Comparison of ENCODE assay signal across 16 cellular contexts in the genomic region with DNA sequence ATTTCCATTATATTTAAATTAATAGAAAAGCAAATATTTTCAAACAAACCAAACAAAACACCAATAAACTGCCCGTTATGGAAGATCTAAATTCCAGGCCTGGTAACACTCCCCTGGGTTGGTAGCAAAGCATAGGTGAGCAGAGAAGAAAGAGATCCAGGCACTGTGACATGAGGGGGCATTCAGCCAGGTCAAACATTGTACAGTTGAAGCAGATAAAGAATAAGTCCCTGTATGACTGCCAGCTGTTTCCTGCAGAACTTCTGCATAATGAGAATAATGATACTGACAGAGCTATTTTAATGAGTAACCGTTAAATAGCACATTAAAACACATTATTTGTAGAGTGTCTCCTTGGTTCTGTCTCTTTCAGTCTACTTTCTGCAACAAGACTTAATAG. TPM values are rescaled to one million over a fixed set of nuclear protein-coding genes. Genes with fewer than 3 reads are reported as not detected.
A peak's percentile ranks its signal among the peaks of the same experiment; 100 is the strongest.
DNase-seq lines count a peak whose midpoint lies in the region; ATAC-seq and TF ChIP-seq lines count a peak whose summit lies in the region.
"Had no signal": no experiment of that assay in that cellular context is flagged by ENCODE, and none has a peak within 500 bp of the region (broad histone marks: within the 10 kb centered on the region; RNA-seq: fewer than 3 reads in every experiment).

No MANE protein-coding gene starts in this region.

- H3K27ac ChIP-seq in body of pancreas (peak overlapping the region in 1 of 4 donors; percentile 33), uterus (no peak overlapping the region)
- H3K27ac ChIP-seq: esophagus squamous epithelium had no signal

- no peak overlapping the region for H3K4me3 Mint-ChIP-seq in stimulated activated naive CD8-positive, alpha-beta T cell treated with anti-CD3 and anti-CD28 coated beads, Interleukin-15, Interleukin-2, amounts not matched to agents 100 ng/mL and 50 ng/mL, for 24 hours
- H3K4me3 Mint-ChIP-seq: activated CD8-positive, alpha-beta memory T cell treated with anti-CD3 and anti-CD28 coated beads, Interleukin-2, amount 10 ng/mL, durations not matched to agents 7 days and 5 days; dendritic cell treated with granulocyte-macrophage colony-stimulating factor and Interleukin-4, amounts not matched to agents 40 ng/mL and 50 ng/mL, for 4 days had no signal

- TF ChIP-seq CTCF in body of pancreas (IDR thresholded peaks at IDR 0.05) (no peak), uterus (IDR thresholded peaks at IDR 0.05) (no peak)

- H3K36me3 ChIP-seq in body of pancreas (replicated peaks in 1 of 2; ENCODE audit: insufficient read depth in 1 of 2, low read depth in 2 of 2) (no peaks in the 10 kb centered on the region), uterus (no peaks in the 10 kb centered on the region)

- peaks cover 87% of the 10 kb centered on the region for H3K36me3 Mint-ChIP-seq in stimulated activated naive CD8-positive, alpha-beta T cell treated with anti-CD3 and anti-CD28 coated beads, Interleukin-15, Interleukin-2, amounts not matched to agents 100 ng/mL and 50 ng/mL, for 24 hours (ENCODE audit: low read depth)

- intact Hi-C loops in body of pancreas (cut with DNase I) (no loop called here), uterus (cut with DNase I; ENCODE audit: low total_unique reads) (no loop called here)

- H3K27ac Mint-ChIP-seq in stimulated activated naive CD8-positive, alpha-beta T cell treated with anti-CD3 and anti-CD28 coated beads, Interleukin-15, Interleukin-2, amounts not matched to agents 100 ng/mL and 50 ng/mL, for 24 hours, result peak overlapping the region; percentile 57
- H3K27ac Mint-ChIP-seq: activated CD8-positive, alpha-beta memory T cell treated with anti-CD3 and anti-CD28 coated beads, Interleukin-2, amount 10 ng/mL, durations not matched to agents 7 days and 5 days; dendritic cell treated with granulocyte-macrophage colony-stimulating factor and Interleukin-4, amounts not matched to agents 40 ng/mL and 50 ng/mL, for 4 days had no signal

- H3K27me3 Mint-ChIP-seq in stimulated activated naive CD8-positive, alpha-beta T cell treated with anti-CD3 and anti-CD28 coated beads, Interleukin-15, Interleukin-2, amounts not matched to agents 100 ng/mL and 50 ng/mL, for 24 hours, result no peaks in the 10 kb centered on the region
- H3K27me3 Mint-ChIP-seq: activated CD8-positive, alpha-beta memory T cell treated with anti-CD3 and anti-CD28 coated beads, Interleukin-2, amount 10 ng/mL, durations not matched to agents 7 days and 5 days had no signal

- 10% methylated on average over 2 of the region's 2 CpGs for WGBS in body of pancreas, 2 donors

- no peak for DNase-seq in stimulated activated naive CD8-positive, alpha-beta T cell treated with anti-CD3 and anti-CD28 coated beads, Interleukin-15, Interleukin-2, amounts not matched to agents 100 U/mL and 50 U/mL, for 24 hours
- DNase-seq in NCI-H2029 (lab: John Stamatoyannopoulos, UW) (peak; percentile 24), body of pancreas (peak; percentile 42 to 73 (median 59)), anterior cingulate cortex (lab: John Stamatoyannopoulos, UW) (no peak), ecto neural progenitor cell (ENCODE audit: low spot score) (no peak), NCI-H526 (lab: John Stamatoyannopoulos, UW) (no peak), uterus (no peak)
- DNase-seq: activated CD8-positive, alpha-beta memory T cell treated with anti-CD3 and anti-CD28 coated beads, Interleukin-2, amount 10 ng/mL, durations not matched to agents 7 days and 5 days; activated effector memory CD4-positive, alpha-beta T cell treated with anti-CD3 and anti-CD28 coated beads, Interleukin-2, amount 50 U/mL, for 16 hours; BE2C; esophagus squamous epithelium; NCI-H2107 had no signal

- no peak overlapping the region for H3K4me3 ChIP-seq in body of pancreas
- no peak overlapping the region for H3K4me3 ChIP-seq in uterus
- H3K4me3 ChIP-seq: esophagus squamous epithelium had no signal

- no peaks in the 10 kb centered on the region for H3K9me3 Mint-ChIP-seq in stimulated activated naive CD8-positive, alpha-beta T cell treated with anti-CD3 and anti-CD28 coated beads, Interleukin-15, Interleukin-2, amounts not matched to agents 100 ng/mL and 50 ng/mL, for 24 hours
- H3K9me3 Mint-ChIP-seq: dendritic cell treated with granulocyte-macrophage colony-stimulating factor and Interleukin-4, amounts not matched to agents 40 ng/mL and 50 ng/mL, for 4 days had no signal

- H3K27me3 ChIP-seq in body of pancreas (no peaks in the 10 kb centered on the region), uterus (no peaks in the 10 kb centered on the region)
- H3K27me3 ChIP-seq: BE2C, esophagus squamous epithelium had no signal

- TF ChIP-seq POLR2A in body of pancreas (IDR thresholded peaks at IDR 0.05), result no peak
- TF ChIP-seq POLR2A in uterus (IDR thresholded peaks at IDR 0.05), result no peak

- H3K4me1 Mint-ChIP-seq in stimulated activated naive CD8-positive, alpha-beta T cell treated with anti-CD3 and anti-CD28 coated beads, Interleukin-15, Interleukin-2, amounts not matched to agents 100 ng/mL and 50 ng/mL, for 24 hours (ENCODE audit: low read depth), result peaks cover 88% of the 10 kb centered on the region

- H3K4me1 ChIP-seq in body of pancreas (peaks cover 13% of the 10 kb centered on the region), uterus (no peaks in the 10 kb centered on the region)

- ATAC-seq in stimulated activated naive CD8-positive, alpha-beta T cell treated with anti-CD3 and anti-CD28 coated beads, Interleukin-15, Interleukin-2, amounts not matched to agents 100 U/mL and 50 U/mL, for 24 hours, result no peak
- peak; percentile 70 for ATAC-seq in body of pancreas
- ATAC-seq: activated CD8-positive, alpha-beta memory T cell treated with anti-CD3 and anti-CD28 coated beads, Interleukin-2, amount 10 ng/mL, durations not matched to agents 7 days and 5 days; HCT116; sciatic nerve had no signal

- no peaks in the 10 kb centered on the region for H3K9me3 ChIP-seq in body of pancreas
- H3K9me3 ChIP-seq in uterus, result no peaks in the 10 kb centered on the region
- H3K9me3 ChIP-seq: BE2C, esophagus squamous epithelium had no signal

RNA-seq across cellular contexts. Expression of a gene that starts 35.4 kb away (rescaled TPM):
- total RNA-seq in body of pancreas, result 10 to 100 TPM; 18.5 to 38.4 TPM
- 10 to 100 TPM; 27.1 to 93.6 (median 64.1) TPM for total RNA-seq in uterus

Comparison
In these comparisons a context has a peak if more than half of its experiments do, and no peak if none do; other contexts are left out.
1. DNase-seq: peak in NCI-H2029 (single experiment) and body of pancreas (4 of 4); none in stimulated activated naive CD8-positive, alpha-beta T cell treated with anti-CD3 and anti-CD28 coated beads, Interleukin-15, Interleukin-2, amounts not matched to agents 100 U/mL and 50 U/mL, for 24 hours (single experiment), anterior cingulate cortex (0 of 58), ecto neural progenitor cell (single experiment), NCI-H526 (0 of 2) and uterus (0 of 2).